Comparison of ENCODE assay signal across 1 cellular context in genomic region chr4:41693629-41694028, GRCh38.
TF ChIP-seq lines count a peak whose summit lies in the region.

No MANE protein-coding gene starts in this region.

TF ChIP-seq in A549, 52 proteins besides CTCF, POLR2A, EP300 and RAD21:
- TF ChIP-seq USF2 (IDR thresholded peaks at IDR 0.05) (no peak), SMC3 (IDR thresholded peaks at IDR 0.05) (peak; percentile 34; the same call in 2 of the 3 replicates)
TF ChIP-seq in A549: peak in this region for 1.
